11 cellular contexts compared by ENCODE assay signal in genomic region chr22:31892080-31892433, GRCh38. TPM values are rescaled to one million over a fixed set of nuclear protein-coding genes. Genes with fewer than 3 reads are reported as not detected.
DNase-seq lines count a peak whose midpoint lies in the region; ATAC-seq and TF ChIP-seq lines count a peak whose summit lies in the region.
"Had no signal": no experiment of that assay in that cellular context is flagged by ENCODE, and none has a peak within 500 bp of the region (broad histone marks: within the 10 kb centered on the region; RNA-seq: fewer than 3 reads in every experiment).

No MANE protein-coding gene starts in this region.

- H3K36me3 Mint-ChIP-seq in naive thymus-derived CD8-positive, alpha-beta T cell = peaks cover 4 to 73% (median 15%) of the 10 kb centered on the region in 3 donors

- no peaks in the 10 kb centered on the region for H4K20me1 ChIP-seq in Loucy (ENCODE audit: insufficient read depth, low read length, poor library complexity, severe bottlenecking)
- H4K20me1 ChIP-seq: BLaER1 treated with 17β-estradiol and CSF1 and Interleukin-3, amounts not matched to agents 10 nM and 100 nM had no signal

- H3K9ac ChIP-seq in Loucy (ENCODE audit: low read depth, low read length, poor library complexity, severe bottlenecking) = peak overlapping the region; percentile 28
- H3K9ac ChIP-seq: BLaER1 treated with 17β-estradiol and CSF1 and Interleukin-3, amounts not matched to agents 10 nM and 100 nM had no signal

- no peak overlapping the region for H2AFZ ChIP-seq in Loucy (ENCODE audit: low read length)

- H3F3A ChIP-seq in Loucy (ENCODE audit: low read depth) = peaks cover 4% of the 10 kb centered on the region; the same call in 1 of the 2 replicates

- H3K9me3 ChIP-seq in Loucy (ENCODE audit: insufficient read depth, low read depth, low read length) = no peaks in the 10 kb centered on the region
- H3K9me3 ChIP-seq: BLaER1 treated with 17β-estradiol and CSF1 and Interleukin-3, amounts not matched to agents 10 nM and 100 nM had no signal

- H3K79me2 ChIP-seq in Loucy (ENCODE audit: insufficient read depth, low read length) = no peaks in the 10 kb centered on the region

- H3K27me3 Mint-ChIP-seq in naive thymus-derived CD8-positive, alpha-beta T cell = no peaks in the 10 kb centered on the region
- H3K27me3 Mint-ChIP-seq: CD4-positive, CD25-positive, alpha-beta regulatory T cell had no signal

- H3K27ac Mint-ChIP-seq in naive thymus-derived CD8-positive, alpha-beta T cell = no peak overlapping the region

- peaks cover 0 to 3% (median 0%) of the 10 kb centered on the region in 4 donors for H3K4me1 Mint-ChIP-seq in naive thymus-derived CD8-positive, alpha-beta T cell

- no peaks in the 10 kb centered on the region for H3K9me3 Mint-ChIP-seq in naive thymus-derived CD8-positive, alpha-beta T cell
- H3K9me3 Mint-ChIP-seq: CD4-positive, CD25-positive, alpha-beta regulatory T cell had no signal

- H3K4me3 ChIP-seq in Loucy (ENCODE audit: low read length, poor library complexity, severe bottlenecking) = no peak overlapping the region
- H3K4me3 ChIP-seq: BLaER1 treated with 17β-estradiol and CSF1 and Interleukin-3, amounts not matched to agents 10 nM and 100 nM had no signal

- no peaks in the 10 kb centered on the region for H3K9me2 ChIP-seq in Loucy (replicated peaks; ENCODE audit: low read depth, low read length)

- H3K4me1 ChIP-seq in Loucy (ENCODE audit: insufficient read depth, low read length, poor library complexity, severe bottlenecking) = peaks cover 9% of the 10 kb centered on the region

- ATAC-seq in naive thymus-derived CD8-positive, alpha-beta T cell = no peak
- no peak for ATAC-seq in HG03565 (IDR thresholded peaks at IDR 0.05; ENCODE audit: unreplicated experiment)
- no peak for ATAC-seq in GM19328 (IDR thresholded peaks at IDR 0.05; ENCODE audit: unreplicated experiment)

- no peak for DNase-seq in globus pallidus (ENCODE audit: low spot score)
- no peak for DNase-seq in naive thymus-derived CD8-positive, alpha-beta T cell
- DNase-seq: AML-193; CD4-positive, CD25-positive, alpha-beta regulatory T cell; DMS53 had no signal

- no peaks in the 10 kb centered on the region; the same call in 1 of the 2 replicates for H3K36me3 ChIP-seq in Loucy (ENCODE audit: insufficient read depth, low read length)

- H3K27ac ChIP-seq in cingulate gyrus (ENCODE audit: low read depth, low read length) (peak overlapping the region; percentile 76), layer of hippocampus (ENCODE audit: low read depth, low read length) (peak overlapping the region; percentile 12)

- no peak for TF ChIP-seq CTCF in Loucy (conservative IDR thresholded peaks at IDR 0.05; ENCODE audit: low read length)

- H3K4me3 Mint-ChIP-seq in naive thymus-derived CD8-positive, alpha-beta T cell = no peak overlapping the region
- H3K4me3 Mint-ChIP-seq: CD4-positive, CD25-positive, alpha-beta regulatory T cell had no signal

- H3K27me3 ChIP-seq in Loucy (ENCODE audit: insufficient read depth, low read length, poor library complexity, severe bottlenecking) = no peaks in the 10 kb centered on the region
- H3K27me3 ChIP-seq in layer of hippocampus (ENCODE audit: control insufficient read depth, insufficient read depth, low read length) = no peaks in the 10 kb centered on the region
- H3K27me3 ChIP-seq: BLaER1 treated with 17β-estradiol and CSF1 and Interleukin-3, amounts not matched to agents 10 nM and 100 nM had no signal

- peak overlapping the region; percentile 59 for H3K4me2 ChIP-seq in Loucy (ENCODE audit: low read depth, low read length, poor library complexity, severe bottlenecking)

- POLR2A ChIA-PET in naive thymus-derived CD8-positive, alpha-beta T cell (lab: Charles Lee) = no interaction called here

RNA-seq across cellular contexts. Expression of gene YWHAH, which starts 52.3 kb away (rescaled TPM):
- total RNA-seq in naive thymus-derived CD8-positive, alpha-beta T cell = 10 to 100 TPM; 29.9 to 30.9 TPM
- polyA plus RNA-seq in naive thymus-derived CD8-positive, alpha-beta T cell = 10 to 100 TPM; 25.1 to 44.4 (median 32.5) TPM
